Comparison of ENCODE assay signal across 8 cellular contexts in genomic region chr6:155495011-155495768, GRCh38. TPM values are rescaled to one million over a fixed set of nuclear protein-coding genes. Genes with fewer than 3 reads are reported as not detected.
DNase-seq lines count a peak whose midpoint lies in the region; ATAC-seq and TF ChIP-seq lines count a peak whose summit lies in the region.

No MANE protein-coding gene starts in this region.

- H3K9me2 ChIP-seq in SU-DHL-6 (replicated peaks; ENCODE audit: insufficient read depth, low read length) = no peaks in the 10 kb centered on the region

- no peaks in the 10 kb centered on the region for H3K27me3 ChIP-seq in HUES48 (ENCODE audit: control insufficient read depth, insufficient read depth, low read length)
- no peaks in the 10 kb centered on the region for H3K27me3 ChIP-seq in SU-DHL-6 (ENCODE audit: low read length)
- no peaks in the 10 kb centered on the region for H3K27me3 ChIP-seq in right cardiac atrium (ENCODE audit: control insufficient read depth, insufficient read depth)
- no peaks in the 10 kb centered on the region for H3K27me3 ChIP-seq in spleen (replicated peaks in 1 of 7)

- H3K4me2 ChIP-seq in SU-DHL-6 (ENCODE audit: low read depth, low read length, poor library complexity, severe bottlenecking) = no peak overlapping the region

- H3F3A ChIP-seq in SU-DHL-6 (ENCODE audit: insufficient read depth) = no peaks in the 10 kb centered on the region

- intact Hi-C loops in right cardiac atrium (cut with DNase I) = no loop called here
- intact Hi-C loops in spleen (cut with DNase I; ENCODE audit: low total_unique reads) = no loop called here

- DNase-seq in right cardiac atrium (peak; percentile 47 to 70 (median 68)), spleen (no peak), cerebellar nuclear complex (lab: John Stamatoyannopoulos, UW) (no peak), NCI-H345 (lab: John Stamatoyannopoulos, UW) (no peak)
- DNase-seq in stimulated activated CD8-positive, alpha-beta memory T cell treated with anti-CD3 and anti-CD28 coated beads, Interleukin-4, amount 100 ng/mL, for 48 hours = no peak

- H3K4me1 ChIP-seq in HUES48 (ENCODE audit: control insufficient read depth, insufficient read depth, low read length) = peaks cover 13% of the 10 kb centered on the region
- H3K4me1 ChIP-seq in right cardiac atrium (ENCODE audit: control insufficient read depth, insufficient read depth, low read length) = no peaks in the 10 kb centered on the region
- peaks cover 0 to 22% (median 5%) of the 10 kb centered on the region in 6 donors for H3K4me1 ChIP-seq in spleen

- peak overlapping the region; percentile 1 for H3K27ac ChIP-seq in HUES48 (ENCODE audit: low read depth, low read length)
- no peak overlapping the region for H3K27ac ChIP-seq in SU-DHL-6 (ENCODE audit: low read depth, low read length)
- peak overlapping the region; percentile 1 for H3K27ac ChIP-seq in right cardiac atrium (ENCODE audit: low read length)
- H3K27ac ChIP-seq in spleen = peak overlapping the region in 7 of 8 donors; percentile 54 to 68 (median 63)

- H3K9me3 ChIP-seq in HUES48 (ENCODE audit: control insufficient read depth, insufficient read depth, low read length) (no peaks in the 10 kb centered on the region), SU-DHL-6 (ENCODE audit: insufficient read depth, low read length) (no peaks in the 10 kb centered on the region), right cardiac atrium (ENCODE audit: control insufficient read depth, low read length) (no peaks in the 10 kb centered on the region), spleen (peaks cover 0 to 3% (median 0%) of the 10 kb centered on the region in 8 donors)

- H4K20me1 ChIP-seq in SU-DHL-6 (ENCODE audit: low read depth, low read length) = no peaks in the 10 kb centered on the region

- TF ChIP-seq CTCF in SU-DHL-6 (IDR thresholded peaks at IDR 0.05; ENCODE audit: insufficient read depth, low read length, poor library complexity, severe bottlenecking) = no peak
- peak in 1 of 11 experiments; percentile 11 for TF ChIP-seq CTCF in spleen (IDR thresholded peaks at IDR 0.05 in 8 of 11, conservative IDR thresholded peaks at IDR 0.05 in 3 of 11)

- no peak overlapping the region for H3K4me3 ChIP-seq in HUES48 (ENCODE audit: low read depth, low read length)
- no peak overlapping the region for H3K4me3 ChIP-seq in SU-DHL-6 (ENCODE audit: insufficient read depth, low read length, poor library complexity, severe bottlenecking)
- no peak overlapping the region for H3K4me3 ChIP-seq in right cardiac atrium (ENCODE audit: low read length)
- no peak overlapping the region for H3K4me3 ChIP-seq in spleen

- WGBS in right cardiac atrium = 67% methylated on average over 11 of the region's 11 CpGs
- 68 to 79% (median 71%) methylated on average over 11 of the region's 11 CpGs for WGBS in spleen, 5 donors

- no peaks in the 10 kb centered on the region for H3K36me3 ChIP-seq in HUES48 (ENCODE audit: control insufficient read depth, insufficient read depth, low read length)
- no peaks in the 10 kb centered on the region; the same call in 1 of the 2 replicates for H3K36me3 ChIP-seq in SU-DHL-6 (ENCODE audit: low read length)
- no peaks in the 10 kb centered on the region for H3K36me3 ChIP-seq in spleen

- H3K9ac ChIP-seq in HUES48 (ENCODE audit: low read depth, low read length) (no peak overlapping the region), SU-DHL-6 (ENCODE audit: low read length) (no peak overlapping the region)

- no peak for TF ChIP-seq POLR2A in spleen (IDR thresholded peaks at IDR 0.05)

- no peaks in the 10 kb centered on the region for H3K79me2 ChIP-seq in SU-DHL-6 (ENCODE audit: insufficient read depth, low read length)

- ATAC-seq in right cardiac atrium (peak; percentile 80 to 90), GM19397 (IDR thresholded peaks at IDR 0.05; ENCODE audit: unreplicated experiment) (no peak)

- peak overlapping the region; percentile 23 for H2AFZ ChIP-seq in SU-DHL-6 (ENCODE audit: low read depth, low read length, severe bottlenecking)

RNA-seq across cellular contexts. Expression of gene NOX3, which starts 39.6 kb away (rescaled TPM):
- total RNA-seq in right cardiac atrium (not detected), spleen (not detected)
- polyA plus RNA-seq in right cardiac atrium (not detected), spleen (under 1 TPM in 2 of 3 donors, not detected in 1; 0.03 TPM)

Comparison
In these comparisons a context has a peak if more than half of its experiments do, and no peak if none do; other contexts are left out.
1. DNase-seq: peak in right cardiac atrium (3 of 3); none in spleen (single experiment), cerebellar nuclear complex (0 of 2), stimulated activated CD8-positive, alpha-beta memory T cell treated with anti-CD3 and anti-CD28 coated beads, Interleukin-4, amount 100 ng/mL, for 48 hours (single experiment) and NCI-H345 (single experiment).